ENCODE assay signal across 8 cellular contexts in genomic region chr4:14168919-14169318, GRCh38.
DNase-seq lines count a peak whose midpoint lies in the region; ATAC-seq, FAIRE-seq and TF ChIP-seq lines count a peak whose summit lies in the region.

No MANE protein-coding gene starts in this region.

- TF ChIP-seq CTCF in bronchial epithelial cell (IDR thresholded peaks at IDR 0.05; ENCODE audit: insufficient read depth, low read length, severe bottlenecking) (no peak), gastrocnemius medialis (IDR thresholded peaks at IDR 0.05 in 4 of 5, conservative IDR thresholded peaks at IDR 0.05 in 1 of 5) (no peak)

- peak; percentile 88 for FAIRE-seq in bronchial epithelial cell (lab: Jason Lieb, UNC)

- peaks cover 0 to 6% of the 10 kb centered on the region in 2 donors for H3K4me1 ChIP-seq in gastrocnemius medialis

- TF ChIP-seq POLR2A in gastrocnemius medialis (IDR thresholded peaks at IDR 0.05), result no peak

- H3K36me3 ChIP-seq in bronchial epithelial cell (ENCODE audit: control insufficient read depth, insufficient read depth, low read length) (no peaks in the 10 kb centered on the region), gastrocnemius medialis (no peaks in the 10 kb centered on the region)

- no peaks in the 10 kb centered on the region for H3K9me3 ChIP-seq in gastrocnemius medialis

- intact Hi-C loops in gastrocnemius medialis (cut with DNase I; ENCODE audit: low total_unique reads), result no loop called here

- H3K27me3 ChIP-seq in bronchial epithelial cell (ENCODE audit: control insufficient read depth, insufficient read depth, low read length), result no peaks in the 10 kb centered on the region
- no peaks in the 10 kb centered on the region for H3K27me3 ChIP-seq in gastrocnemius medialis

- ATAC-seq in gastrocnemius medialis, result no peak
- no peak for ATAC-seq in activated CD4-positive, CD25-positive, alpha-beta regulatory T cell treated with anti-CD3 and anti-CD28 coated beads, Interleukin-2, amount 50 U/mL, for 24 hours

- H3K4me3 ChIP-seq in bronchial epithelial cell (ENCODE audit: low read depth, low read length) (no peak overlapping the region), gastrocnemius medialis (no peak overlapping the region)

- H3K27ac ChIP-seq in gastrocnemius medialis, result no peak overlapping the region

- DNase-seq in GM04504 (ENCODE audit: low read depth) (peak; percentile 44), GOT3 (lab: John Stamatoyannopoulos, UW) (peak; percentile 71), M059J (ENCODE audit: low read depth) (peak; percentile 90), bronchial epithelial cell (ENCODE audit: low read depth) (peak; percentile 97), gastrocnemius medialis (peak; percentile 3 to 24), NCI-H526 (lab: John Stamatoyannopoulos, UW) (no peak), mesenteric fat pad (ENCODE audit: low spot score) (no peak)

- in situ Hi-C loops in gastrocnemius medialis (cut with MboI; ENCODE audit: low sequenced_read_pairs in 4 of 4), result no loop called here

Comparison
In these comparisons a context has a peak if more than half of its experiments do, and no peak if none do; other contexts are left out.
1. DNase-seq: peak in GM04504 (single experiment), GOT3 (single experiment), M059J (single experiment), bronchial epithelial cell (single experiment) and gastrocnemius medialis (2 of 2); none in NCI-H526 (0 of 2) and mesenteric fat pad (single experiment).